In genomic region chr5:91468643-91469422, GRCh38 we compare ENCODE assay signal across 12 cellular contexts.
A peak's percentile ranks its signal among the peaks of the same experiment; 100 is the strongest.
DNase-seq lines count a peak whose midpoint lies in the region; ATAC-seq and TF ChIP-seq lines count a peak whose summit lies in the region.
"Had no signal": no experiment of that assay in that cellular context is flagged by ENCODE, and none has a peak within 500 bp of the region (broad histone marks: within the 10 kb centered on the region; RNA-seq: fewer than 3 reads in every experiment).

No MANE protein-coding gene starts in this region.

- peak; percentile 35 for DNase-seq in CD1c-positive myeloid dendritic cell (ENCODE audit: extremely low spot score)
- DNase-seq in MV-4-11 (lab: John Stamatoyannopoulos, UW): peak; percentile 50
- DNase-seq in dorsolateral prefrontal cortex: no peak
- DNase-seq in naive thymus-derived CD4-positive, alpha-beta T cell: no peak
- no peak for DNase-seq in mucosa of gallbladder (ENCODE audit: low spot score)
- DNase-seq: activated CD4-positive, alpha-beta T cell treated with anti-CD3 and anti-CD28 coated beads for 36 hours; DMS153; NCI-H1417 had no signal

- H3K27ac Mint-ChIP-seq in naive thymus-derived CD4-positive, alpha-beta T cell: no peak overlapping the region
- H3K27ac Mint-ChIP-seq: activated CD4-positive, alpha-beta T cell treated with anti-CD3 and anti-CD28 coated beads for 36 hours; activated naive CD4-positive, alpha-beta T cell treated with anti-CD3 and anti-CD28 coated beads, Interleukin-2, amount 50 U/mL, for 72 hours had no signal

- H3K36me3 Mint-ChIP-seq in naive thymus-derived CD4-positive, alpha-beta T cell: no peaks in the 10 kb centered on the region

- H3K36me3 ChIP-seq in naive thymus-derived CD4-positive, alpha-beta T cell (ENCODE audit: control insufficient read depth in 2 of 3, insufficient read depth in 3 of 3, low read length in 3 of 3): no peaks in the 10 kb centered on the region

- H3K27ac ChIP-seq in dorsolateral prefrontal cortex: peak overlapping the region in 53 of 59 donors; percentile 12 to 92 (median 73)
- no peak overlapping the region for H3K27ac ChIP-seq in naive thymus-derived CD4-positive, alpha-beta T cell (ENCODE audit: low read depth, low read length)

- H3K4me1 Mint-ChIP-seq in naive thymus-derived CD4-positive, alpha-beta T cell: peaks cover 6 to 17% (median 15%) of the 10 kb centered on the region in 7 donors

- H3K4me3 ChIP-seq in dorsolateral prefrontal cortex: peak overlapping the region in 13 of 59 donors; percentile 4 to 31 (median 14)
- H3K4me3 ChIP-seq in naive thymus-derived CD4-positive, alpha-beta T cell (ENCODE audit: low read length): no peak overlapping the region

- intact Hi-C loops in dorsolateral prefrontal cortex (cut with DNase I): no loop called here
- intact Hi-C loops in naive thymus-derived CD4-positive, alpha-beta T cell (cut with micrococcal nuclease): no loop called here

- H3K9me3 Mint-ChIP-seq in naive thymus-derived CD4-positive, alpha-beta T cell: peaks cover 0 to 4% (median 0%) of the 10 kb centered on the region in 11 donors

- H3K4me1 ChIP-seq in naive thymus-derived CD4-positive, alpha-beta T cell (ENCODE audit: control insufficient read depth in 2 of 2, insufficient read depth in 2 of 2, low read length in 2 of 2): no peaks in the 10 kb centered on the region

- peak; percentile 42 for ATAC-seq in naive thymus-derived CD4-positive, alpha-beta T cell
- ATAC-seq in GM21447 (IDR thresholded peaks at IDR 0.05; ENCODE audit: unreplicated experiment) (no peak), GM21825 (IDR thresholded peaks at IDR 0.05; ENCODE audit: unreplicated experiment) (no peak), HG02870 (IDR thresholded peaks at IDR 0.05; ENCODE audit: unreplicated experiment) (no peak)
- ATAC-seq: activated CD4-positive, alpha-beta T cell treated with anti-CD3 and anti-CD28 coated beads for 36 hours; activated naive CD4-positive, alpha-beta T cell treated with anti-CD3 and anti-CD28 coated beads, Interleukin-2, amount 50 U/mL, for 72 hours had no signal

- POLR2A ChIA-PET in naive thymus-derived CD4-positive, alpha-beta T cell (lab: Charles Lee): no interaction called here

- H3K9me3 ChIP-seq in naive thymus-derived CD4-positive, alpha-beta T cell (ENCODE audit: control insufficient read depth in 2 of 3, low read length in 3 of 3): no peaks in the 10 kb centered on the region

- H3K27me3 ChIP-seq in dorsolateral prefrontal cortex: no peaks in the 10 kb centered on the region
- H3K27me3 ChIP-seq in naive thymus-derived CD4-positive, alpha-beta T cell (ENCODE audit: control insufficient read depth in 2 of 2, insufficient read depth in 2 of 2, low read length in 2 of 2): no peaks in the 10 kb centered on the region

- no peaks in the 10 kb centered on the region for H3K27me3 Mint-ChIP-seq in naive thymus-derived CD4-positive, alpha-beta T cell

- TF ChIP-seq CTCF in dorsolateral prefrontal cortex (IDR thresholded peaks at IDR 0.05 in 54 of 56, conservative IDR thresholded peaks at IDR 0.05 in 2 of 56; ENCODE audit: low read depth in 1 of 56, partially characterized antibody in 56 of 56): no peak

- CTCF ChIA-PET in naive thymus-derived CD4-positive, alpha-beta T cell (lab: Charles Lee): interaction anchor here (1.2 kb wide), 1 partner anchor 30 kb away, joined by 3 read pairs; no protein-coding TSS in a partner anchor

- peak overlapping the region in 9 of 10 donors; percentile 1 to 52 (median 25) for H3K4me3 Mint-ChIP-seq in naive thymus-derived CD4-positive, alpha-beta T cell
- H3K4me3 Mint-ChIP-seq: activated CD4-positive, alpha-beta T cell treated with anti-CD3 and anti-CD28 coated beads for 36 hours had no signal

Comparison
In these comparisons a context has a peak if more than half of its experiments do, and no peak if none do; other contexts are left out.
1. DNase-seq: peak in CD1c-positive myeloid dendritic cell (single experiment) and MV-4-11 (single experiment); none in dorsolateral prefrontal cortex (0 of 10), naive thymus-derived CD4-positive, alpha-beta T cell (0 of 9) and mucosa of gallbladder (single experiment).